19 cellular contexts compared by ENCODE assay signal in the genomic region with DNA sequence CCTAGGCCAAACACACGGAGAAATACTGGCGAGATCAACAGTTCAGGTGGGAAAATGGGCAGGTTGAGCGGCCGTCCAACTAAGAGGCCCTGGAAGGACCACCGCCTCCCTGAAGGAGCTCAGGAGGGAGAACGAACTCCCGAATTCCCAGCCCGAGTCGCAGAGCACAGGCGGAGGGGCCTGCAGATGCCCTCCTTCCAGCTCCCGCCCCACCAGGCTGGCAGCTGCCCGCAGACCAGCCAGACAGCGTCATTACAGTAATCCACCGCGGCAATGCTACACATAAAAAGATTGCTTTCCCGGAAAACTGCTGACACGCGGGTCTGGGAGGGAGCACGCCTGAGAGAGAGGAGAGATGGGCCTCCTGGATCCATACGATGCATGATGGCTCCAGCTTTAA. TPM values are rescaled to one million over a fixed set of nuclear protein-coding genes. Genes with fewer than 3 reads are reported as not detected.
DNase-seq lines count a peak whose midpoint lies in the region; ATAC-seq lines count a peak whose summit lies in the region.
"Had no signal": no experiment of that assay in that cellular context is flagged by ENCODE, and none has a peak within 500 bp of the region (broad histone marks: within the 10 kb centered on the region; RNA-seq: fewer than 3 reads in every experiment).

No MANE protein-coding gene starts in this region.

- H3K36me3 ChIP-seq in SJCRH30: no peaks in the 10 kb centered on the region

- H3K4me3 ChIP-seq in SJCRH30: no peak overlapping the region
- H3K4me3 ChIP-seq: A549 had no signal

- H3K4me1 ChIP-seq in SJCRH30: peaks cover 29% of the 10 kb centered on the region
- H3K4me1 ChIP-seq: A549 had no signal

- H3K36me3 Mint-ChIP-seq in stimulated activated effector memory CD8-positive, alpha-beta T cell treated with anti-CD3 and anti-CD28 coated beads, Interleukin-12 subunit alpha, Interleukin-12 subunit beta, amount 100 ng/mL, for 72 hours: peaks cover 1% of the 10 kb centered on the region

- no peak overlapping the region for H3K27ac ChIP-seq in SJCRH30
- H3K27ac ChIP-seq: 22Rv1, A549, C4-2B had no signal

- peaks cover 7% of the 10 kb centered on the region for H3K4me1 Mint-ChIP-seq in stimulated activated effector memory CD8-positive, alpha-beta T cell treated with anti-CD3 and anti-CD28 coated beads, Interleukin-12 subunit alpha, Interleukin-12 subunit beta, amount 100 ng/mL, for 72 hours

- no peak for ATAC-seq in stimulated activated effector memory CD8-positive, alpha-beta T cell treated with anti-CD3 and anti-CD28 coated beads, Interleukin-12 subunit alpha, Interleukin-12 subunit beta, amount 100 ng/mL, for 72 hours
- ATAC-seq: A549, HepG2 had no signal

- DNase-seq in NCI-H748 (lab: John Stamatoyannopoulos, UW; ENCODE audit: unreplicated experiment) (peak; percentile 16), NCI-H748 treated with DMSO at 0.1 percent for 48 hours (lab: John Stamatoyannopoulos, UW) (no peak), D341Med (ENCODE audit: low spot score) (peak; percentile 66), SJCRH30 (peak; percentile 80 to 84), OCI-M1 (lab: John Stamatoyannopoulos, UW) (no peak), NCI-H146 treated with DMSO at 0.1 percent for 48 hours (lab: John Stamatoyannopoulos, UW; ENCODE audit: unreplicated experiment) (no peak)
- DNase-seq in stimulated activated effector memory CD8-positive, alpha-beta T cell treated with anti-CD3 and anti-CD28 coated beads, Interleukin-12 subunit alpha, Interleukin-12 subunit beta, amount 100 ng/mL, for 72 hours (ENCODE audit: low spot score in 2 of 2): no peak
- DNase-seq: AML-193; Caco-2; CD4-positive, alpha-beta T cell; DMS153; DMS79; GDM1; H9 had no signal

- peaks cover 4% of the 10 kb centered on the region for H3K9me3 ChIP-seq in SJCRH30 (replicated peaks)

- H3K27ac Mint-ChIP-seq in stimulated activated effector memory CD8-positive, alpha-beta T cell treated with anti-CD3 and anti-CD28 coated beads, Interleukin-12 subunit alpha, Interleukin-12 subunit beta, amount 100 ng/mL, for 72 hours: peak overlapping the region; percentile 20
- H3K27ac Mint-ChIP-seq: CD4-positive, alpha-beta T cell; H9; IgD-negative memory B cell had no signal

- peaks cover 2% of the 10 kb centered on the region for H3K9me3 Mint-ChIP-seq in stimulated activated effector memory CD8-positive, alpha-beta T cell treated with anti-CD3 and anti-CD28 coated beads, Interleukin-12 subunit alpha, Interleukin-12 subunit beta, amount 100 ng/mL, for 72 hours
- H3K9me3 Mint-ChIP-seq: CD4-positive, alpha-beta T cell; IgD-negative memory B cell had no signal

- no peaks in the 10 kb centered on the region; the same call in 1 of the 2 replicates for H3K27me3 ChIP-seq in SJCRH30

- no peak overlapping the region for H3K4me3 Mint-ChIP-seq in stimulated activated effector memory CD8-positive, alpha-beta T cell treated with anti-CD3 and anti-CD28 coated beads, Interleukin-12 subunit alpha, Interleukin-12 subunit beta, amount 100 ng/mL, for 72 hours
- H3K4me3 Mint-ChIP-seq: CD4-positive, alpha-beta T cell; H9; IgD-negative memory B cell had no signal

RNA-seq across cellular contexts. Expression of a gene that starts 30.5 kb away (rescaled TPM):
- total RNA-seq in SJCRH30 (2014; rRNA removed; shearing (Covaris generic)): 3.9 and 5.8 TPM in 2 replicates

Comparison
In these comparisons a context has a peak if more than half of its experiments do, and no peak if none do; other contexts are left out.
1. DNase-seq: peak in NCI-H748 (single experiment), D341Med (single experiment) and SJCRH30 (2 of 2); none in NCI-H748 treated with DMSO at 0.1 percent for 48 hours (single experiment), stimulated activated effector memory CD8-positive, alpha-beta T cell treated with anti-CD3 and anti-CD28 coated beads, Interleukin-12 subunit alpha, Interleukin-12 subunit beta, amount 100 ng/mL, for 72 hours (0 of 2), OCI-M1 (single experiment) and NCI-H146 treated with DMSO at 0.1 percent for 48 hours (single experiment).